Comparison of ENCODE assay signal across 22 cellular contexts in genomic region chr20:51042064-51042463, GRCh38. TPM values are rescaled to one million over a fixed set of nuclear protein-coding genes. Genes with fewer than 3 reads are reported as not detected.
"Had no signal": no experiment of that assay in that cellular context is flagged by ENCODE, and none has a peak within 500 bp of the region (broad histone marks: within the 10 kb centered on the region; RNA-seq: fewer than 3 reads in every experiment).

No MANE protein-coding gene starts in this region.

- H3K27ac ChIP-seq: brain microvascular endothelial cell, gastroesophageal sphincter, heart right ventricle, left ventricle myocardium inferior, suprapubic skin, upper lobe of right lung had no signal

- H3K4me3 Mint-ChIP-seq: activated T-helper 1 cell treated with anti-CD3 and anti-CD28 coated beads, Interleukin-12 subunit alpha, Interleukin-12 subunit beta, Interleukin-2, Interleukin-4 antibody, amounts not matched to agents 30 ng/mL and 10 ng/mL and 1 ng/mL, durations not matched to agents 14 hours and 24 hours and 36 hours; nephron; stimulated activated naive CD8-positive, alpha-beta T cell treated with anti-CD3 and anti-CD28 coated beads, Interleukin-15, Interleukin-2, amounts not matched to agents 100 ng/mL and 50 ng/mL, for 24 hours; T-helper 2 cell treated with Interferon-gamma antibody and Interleukin-4, amounts not matched to agents 5 μg/mL and 100 μg/mL, for 36 hours had no signal

- ATAC-seq: activated CD4-positive, CD25-positive, alpha-beta regulatory T cell treated with anti-CD3 and anti-CD28 coated beads, Interleukin-2, amount 50 U/mL, for 24 hours; gastroesophageal sphincter; heart right ventricle; right cardiac atrium; upper lobe of right lung had no signal

- H3K27ac Mint-ChIP-seq: activated T-helper 1 cell treated with anti-CD3 and anti-CD28 coated beads, Interleukin-12 subunit alpha, Interleukin-12 subunit beta, Interleukin-2, Interleukin-4 antibody, amounts not matched to agents 30 ng/mL and 10 ng/mL and 1 ng/mL, durations not matched to agents 14 hours and 24 hours and 36 hours; nephron; progenitor cell of endocrine pancreas; stimulated activated naive CD8-positive, alpha-beta T cell treated with anti-CD3 and anti-CD28 coated beads, Interleukin-15, Interleukin-2, amounts not matched to agents 100 ng/mL and 50 ng/mL, for 24 hours; T-helper 2 cell treated with Interferon-gamma antibody and Interleukin-4, amounts not matched to agents 5 μg/mL and 100 μg/mL, for 36 hours had no signal

- H3K4me3 ChIP-seq: gastroesophageal sphincter, heart right ventricle, left ventricle myocardium inferior, suprapubic skin, upper lobe of right lung had no signal

- H3K4me1 Mint-ChIP-seq: nephron had no signal

- DNase-seq: activated CD4-positive, alpha-beta T cell treated with anti-CD3 and anti-CD28 coated beads, Interleukin-2, amount 50 U/mL, for 1 hour; activated CD8-positive, alpha-beta memory T cell treated with anti-CD3 and anti-CD28 coated beads for 24 hours; activated naive CD4-positive, alpha-beta T cell treated with Interleukin-2 at 50 U/mL for 16 hours; anterior cingulate cortex; brain microvascular endothelial cell; cortex of kidney; effector CD8-positive, alpha-beta T cell; heart right ventricle; kidney; left ventricle myocardium inferior; occipital lobe; right cardiac atrium; small intestine had no signal

- H3K27me3 ChIP-seq: brain microvascular endothelial cell had no signal

- H3K4me1 ChIP-seq: gastroesophageal sphincter, heart right ventricle, left ventricle myocardium inferior, suprapubic skin, upper lobe of right lung had no signal

- H3K9me3 ChIP-seq: suprapubic skin, upper lobe of right lung had no signal

- H3K36me3 ChIP-seq: brain microvascular endothelial cell, gastroesophageal sphincter, heart right ventricle, left ventricle myocardium inferior, suprapubic skin, upper lobe of right lung had no signal

- H3K27me3 Mint-ChIP-seq: progenitor cell of endocrine pancreas had no signal

- H3K9me3 Mint-ChIP-seq: activated T-helper 1 cell treated with anti-CD3 and anti-CD28 coated beads, Interleukin-12 subunit alpha, Interleukin-12 subunit beta, Interleukin-2, Interleukin-4 antibody, amounts not matched to agents 30 ng/mL and 10 ng/mL and 1 ng/mL, durations not matched to agents 14 hours and 24 hours and 36 hours; stimulated activated naive CD8-positive, alpha-beta T cell treated with anti-CD3 and anti-CD28 coated beads, Interleukin-15, Interleukin-2, amounts not matched to agents 100 ng/mL and 50 ng/mL, for 24 hours; T-helper 2 cell treated with Interferon-gamma antibody and Interleukin-4, amounts not matched to agents 5 μg/mL and 100 μg/mL, for 36 hours had no signal

RNA-seq across cellular contexts. Expression of gene KCNG1, which starts 19.2 kb away (rescaled TPM):
- total RNA-seq: upper lobe of right lung had no signal
